Comparison of ENCODE assay signal across 11 cellular contexts in genomic region chr15:74314897-74315438, GRCh38. TPM values are rescaled to one million over a fixed set of nuclear protein-coding genes. Genes with fewer than 3 reads are reported as not detected.
DNase-seq lines count a peak whose midpoint lies in the region; ATAC-seq, FAIRE-seq and TF ChIP-seq lines count a peak whose summit lies in the region.
"Had no signal": no experiment of that assay in that cellular context is flagged by ENCODE, and none has a peak within 500 bp of the region (broad histone marks: within the 10 kb centered on the region; RNA-seq: fewer than 3 reads in every experiment).

No MANE protein-coding gene starts in this region.

- BruUV-seq in K562 (replicated peaks; lab: Mats Ljungman, UMichigan) = no TSS peak

- H3K4me1 ChIP-seq in K562 (replicated peaks in 1 of 2; ENCODE audit: control insufficient read depth in 2 of 2, insufficient read depth in 2 of 2, low read length in 2 of 2) = peaks cover 28 to 33% of the 10 kb centered on the region in 2 experiments

- POLR2A ChIA-PET in K562 (lab: Yijun Ruan, JAX) = no interaction called here

- H2AFZ ChIP-seq in K562 (ENCODE audit: low read depth, low read length) = peak overlapping the region; percentile 74

- H3K9me3 ChIP-seq in WERI-Rb-1 (ENCODE audit: severe bottlenecking) (no peaks in the 10 kb centered on the region), K562 (replicated peaks; ENCODE audit: control insufficient read depth, insufficient read depth, low read depth, low read length) (no peaks in the 10 kb centered on the region)
- H3K9me3 ChIP-seq: BE2C, testis had no signal

- peak; percentile 46 for ATAC-seq in K562

- no peak for TF ChIP-seq EP300 in K562 (IDR thresholded peaks at IDR 0.05; ENCODE audit: low read length)

- H3K4me3 ChIP-seq in WERI-Rb-1 (ENCODE audit: low read depth, low read length) = no peak overlapping the region
- H3K4me3 ChIP-seq in K562 = no peak overlapping the region
- H3K4me3 ChIP-seq: testis had no signal

- WGBS in K562 (ENCODE audit: insufficient coverage, low coverage, missing lambda C conversion rate) = 34% methylated on average over 10 of the region's 10 CpGs

- CTCF ChIA-PET in K562 (lab: Yijun Ruan, JAX; ENCODE audit: low intra/inter-chr PET ratio) = no interaction called here

- H3K36me3 ChIP-seq in WERI-Rb-1 (no peaks in the 10 kb centered on the region), K562 (ENCODE audit: control insufficient read depth, insufficient read depth, low read length) (no peaks in the 10 kb centered on the region)
- H3K36me3 ChIP-seq: BE2C had no signal

- H3K27me3 ChIP-seq in WERI-Rb-1 (ENCODE audit: insufficient read depth, low read depth, severe bottlenecking) (no peaks in the 10 kb centered on the region), K562 (ENCODE audit: control insufficient read depth in 2 of 2, insufficient read depth in 2 of 2, low read length in 2 of 2) (no peaks in the 10 kb centered on the region)
- H3K27me3 ChIP-seq: BE2C, testis had no signal

- H3K79me2 ChIP-seq in K562 (ENCODE audit: control insufficient read depth, insufficient read depth, low read length) = no peaks in the 10 kb centered on the region

- peak; percentile 31 for DNase-seq in activated T-cell treated with anti-CD3 and anti-CD28 coated beads for 48 hours (ENCODE audit: low read depth)
- DNase-seq in activated T-cell treated with anti-CD3 and anti-CD28 coated beads for 4 hours = no peak
- DNase-seq in WERI-Rb-1 = peak; percentile 16
- DNase-seq in K562 (ENCODE audit: extremely low read depth in 1 of 4, low spot score in 3 of 4) = peak; percentile 47 to 71 (median 62)
- DNase-seq in stimulated activated CD8-positive, alpha-beta memory T cell treated with anti-CD3 and anti-CD28 coated beads, Interleukin-4, amount 100 ng/mL, for 24 hours (ENCODE audit: low read depth) = peak; percentile 37
- no peak for DNase-seq in NCI-H2107 (lab: John Stamatoyannopoulos, UW)
- no peak for DNase-seq in stimulated activated naive CD4-positive, alpha-beta T cell treated with Interleukin-2 at 50 U/mL for 16 hours (lab: John Stamatoyannopoulos, UW)
- no peak for DNase-seq in midbrain (lab: John Stamatoyannopoulos, UW)
- DNase-seq: BE2C, testis had no signal

- H3K27ac ChIP-seq in WERI-Rb-1 (no peak overlapping the region; the same call in 1 of the 2 replicates), K562 (ENCODE audit: extremely low read depth, low read depth, low read length) (0 out of 3 replicates have a peak overlapping the region, but pooled peaks have one; percentile 29)
- H3K27ac ChIP-seq: KMS-11, testis had no signal

- intact Hi-C loops in K562 (cut with micrococcal nuclease) = no loop called here

- H3K4me2 ChIP-seq in K562 (ENCODE audit: insufficient read depth, low read length) = peak overlapping the region; percentile 44
- H3K4me2 ChIP-seq: KMS-11 had no signal

- no peaks in the 10 kb centered on the region for H4K20me1 ChIP-seq in K562 (replicated peaks; ENCODE audit: control insufficient read depth, insufficient read depth, low read length)

- peak overlapping the region in 1 of 2 experiments; percentile 43; a peak in 2 of 4 replicates for H3K9ac ChIP-seq in K562 (ENCODE audit: insufficient read depth in 1 of 2, low read depth in 2 of 2, low read length in 2 of 2)
- H3K9ac ChIP-seq: KMS-11 had no signal

- in situ Hi-C loops in K562 (cut with MboI) = no loop called here

- no peak for TF ChIP-seq RAD21 in K562 (CRISPR knock-in tag; conservative IDR thresholded peaks at IDR 0.05 in 1 of 2, IDR thresholded peaks at IDR 0.05 in 1 of 2)

- no peak for TF ChIP-seq POLR2A in K562 (conservative IDR thresholded peaks at IDR 0.05)

- FAIRE-seq in K562 (lab: Jason Lieb, UNC) = no peak

- no peaks in the 10 kb centered on the region for H3K9me1 ChIP-seq in K562 (ENCODE audit: control insufficient read depth, insufficient read depth, low read length)

- TF ChIP-seq CTCF in WERI-Rb-1 (IDR thresholded peaks at IDR 0.05; ENCODE audit: low read depth, low read length) (no peak), K562 (IDR thresholded peaks at IDR 0.05 in 2 of 3, conservative IDR thresholded peaks at IDR 0.05 in 1 of 3; ENCODE audit: insufficient read depth in 2 of 3, low read depth in 1 of 3, low read length in 3 of 3) (no peak)

TF ChIP-seq in K562, 482 proteins besides CTCF, POLR2A, EP300 and RAD21 (continues in another document):
- TF ChIP-seq CSDE1 (IDR thresholded peaks at IDR 0.05) (no peak), ZBTB7A (IDR thresholded peaks at IDR 0.05; ENCODE audit: borderline replicate concordance, control insufficient read depth, low read depth, low read length) (no peak), ZBTB2 (IDR thresholded peaks at IDR 0.05) (no peak), KLF16 (IDR thresholded peaks at IDR 0.05) (no peak)
- TF ChIP-seq, protein P1, sequence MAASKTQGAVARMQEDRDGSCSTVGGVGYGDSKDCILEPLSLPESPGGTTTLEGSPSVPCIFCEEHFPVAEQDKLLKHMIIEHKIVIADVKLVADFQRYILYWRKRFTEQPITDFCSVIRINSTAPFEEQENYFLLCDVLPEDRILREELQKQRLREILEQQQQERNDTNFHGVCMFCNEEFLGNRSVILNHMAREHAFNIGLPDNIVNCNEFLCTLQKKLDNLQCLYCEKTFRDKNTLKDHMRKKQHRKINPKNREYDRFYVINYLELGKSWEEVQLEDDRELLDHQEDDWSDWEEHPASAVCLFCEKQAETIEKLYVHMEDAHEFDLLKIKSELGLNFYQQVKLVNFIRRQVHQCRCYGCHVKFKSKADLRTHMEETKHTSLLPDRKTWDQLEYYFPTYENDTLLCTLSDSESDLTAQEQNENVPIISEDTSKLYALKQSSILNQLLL (CRISPR knock-in tag; IDR thresholded peaks at IDR 0.05; ENCODE audit: borderline replicate concordance) = no peak
- TF ChIP-seq, protein P2, sequence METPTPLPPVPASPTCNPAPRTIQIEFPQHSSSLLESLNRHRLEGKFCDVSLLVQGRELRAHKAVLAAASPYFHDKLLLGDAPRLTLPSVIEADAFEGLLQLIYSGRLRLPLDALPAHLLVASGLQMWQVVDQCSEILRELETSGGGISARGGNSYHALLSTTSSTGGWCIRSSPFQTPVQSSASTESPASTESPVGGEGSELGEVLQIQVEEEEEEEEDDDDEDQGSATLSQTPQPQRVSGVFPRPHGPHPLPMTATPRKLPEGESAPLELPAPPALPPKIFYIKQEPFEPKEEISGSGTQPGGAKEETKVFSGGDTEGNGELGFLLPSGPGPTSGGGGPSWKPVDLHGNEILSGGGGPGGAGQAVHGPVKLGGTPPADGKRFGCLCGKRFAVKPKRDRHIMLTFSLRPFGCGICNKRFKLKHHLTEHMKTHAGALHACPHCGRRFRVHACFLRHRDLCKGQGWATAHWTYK (CRISPR knock-in tag; IDR thresholded peaks at IDR 0.05) = 0 out of 2 replicates have a peak, but pooled peaks have one; percentile 13
- TF ChIP-seq, protein P3, sequence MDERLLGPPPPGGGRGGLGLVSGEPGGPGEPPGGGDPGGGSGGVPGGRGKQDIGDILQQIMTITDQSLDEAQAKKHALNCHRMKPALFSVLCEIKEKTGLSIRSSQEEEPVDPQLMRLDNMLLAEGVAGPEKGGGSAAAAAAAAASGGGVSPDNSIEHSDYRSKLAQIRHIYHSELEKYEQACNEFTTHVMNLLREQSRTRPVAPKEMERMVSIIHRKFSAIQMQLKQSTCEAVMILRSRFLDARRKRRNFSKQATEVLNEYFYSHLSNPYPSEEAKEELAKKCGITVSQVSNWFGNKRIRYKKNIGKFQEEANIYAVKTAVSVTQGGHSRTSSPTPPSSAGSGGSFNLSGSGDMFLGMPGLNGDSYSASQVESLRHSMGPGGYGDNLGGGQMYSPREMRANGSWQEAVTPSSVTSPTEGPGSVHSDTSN (CRISPR knock-in tag; IDR thresholded peaks at IDR 0.05; ENCODE audit: low read depth) = no peak
- TF ChIP-seq, protein P3 (tag; conservative IDR thresholded peaks at IDR 0.05; ENCODE audit: low read depth) = peak; percentile 40

RNA-seq across cellular contexts. Expression of gene CYP11A1, which starts 52.5 kb away (rescaled TPM):
- total RNA-seq in K562 (2011; cell fraction: chromatin; rRNA removed; ENCODE audit: low replicate concordance) = 0.21 TPM in 1 of 2 replicates, not detected in the other
- total RNA-seq in K562 (2011; cell fraction: nucleolus; rRNA removed) = not detected in 2 replicates
- not detected in 2 replicates for total RNA-seq in K562 (2011; cell fraction: nucleoplasm; rRNA removed)
- total RNA-seq in K562 (2014; rRNA removed) (0.12 TPM in 1 of 2 replicates, not detected in the other), K562 (2014; rRNA removed; fragmentation: Illumina TruSeq; extraction: Trizol) (not detected in 2 replicates), K562 (2015; rRNA removed; fragmentation: Illumina TruSeq; extraction: Trizol) (not detected in 2 replicates), K562 (2021) (0.16 and 0.25 TPM in 2 replicates)
- polyA plus RNA-seq in K562 (2011; rRNA removed) (0.23 and 0.24 TPM in 2 replicates), K562 (2014; fragmentation: Illumina TruSeq; extraction: Trizol) (0.06 TPM in 1 of 2 replicates, not detected in the other), K562 (2014; fragmentation: Nextera tagmentation; extraction: Ambion mirVana) (under 1 TPM; 0.06 to 0.10 TPM), K562 (2014; rRNA removed) (not detected in 2 replicates)
- polyA plus RNA-seq in K562 (2011; cell fraction: cytosol; rRNA removed) = 0.07 and 0.37 TPM in 2 replicates
- 0.08 and 0.61 TPM in 2 replicates for polyA plus RNA-seq in K562 (2011; cell fraction: nucleus; rRNA removed)
- polyA plus RNA-seq in K562 (2012) = 0.22 and 1.5 TPM in 2 replicates
- polyA minus RNA-seq in K562 (2011; rRNA and poly(A)+ RNA removed) = 0.35 TPM in 1 of 2 replicates, not detected in the other
- 0.38 TPM in 1 of 2 replicates, not detected in the other for polyA minus RNA-seq in K562 (2011; cell fraction: cytosol; rRNA and poly(A)+ RNA removed)
- polyA minus RNA-seq in K562 (2011; cell fraction: nucleus; rRNA and poly(A)+ RNA removed) = not detected in 2 replicates

Comparison
In these comparisons a context has a peak if more than half of its experiments do, and no peak if none do; other contexts are left out.
1. DNase-seq: peak in activated T-cell treated with anti-CD3 and anti-CD28 coated beads for 48 hours (single experiment), WERI-Rb-1 (single experiment), K562 (4 of 4) and stimulated activated CD8-positive, alpha-beta memory T cell treated with anti-CD3 and anti-CD28 coated beads, Interleukin-4, amount 100 ng/mL, for 24 hours (single experiment); none in activated T-cell treated with anti-CD3 and anti-CD28 coated beads for 4 hours (single experiment), NCI-H2107 (single experiment), stimulated activated naive CD4-positive, alpha-beta T cell treated with Interleukin-2 at 50 U/mL for 16 hours (single experiment) and midbrain (single experiment).